Comparison of ENCODE assay signal across 9 cellular contexts in genomic region chr9:35078066-35078465, GRCh38. TPM values are rescaled to one million over a fixed set of nuclear protein-coding genes. Genes with fewer than 3 reads are reported as not detected.
DNase-seq lines count a peak whose midpoint lies in the region; ATAC-seq and TF ChIP-seq lines count a peak whose summit lies in the region.
"Had no signal": no experiment of that assay in that cellular context is flagged by ENCODE, and none has a peak within 500 bp of the region (broad histone marks: within the 10 kb centered on the region; RNA-seq: fewer than 3 reads in every experiment).

No MANE protein-coding gene starts in this region.

- H3K4me1 Mint-ChIP-seq in activated naive CD8-positive, alpha-beta T cell treated with anti-CD3 and anti-CD28 coated beads, Interleukin-2, amount 10 ng/mL, durations not matched to agents 7 days and 5 days: peaks cover 22% of the 10 kb centered on the region
- H3K4me1 Mint-ChIP-seq in naive B cell (peaks cover 19 to 31% (median 30%) of the 10 kb centered on the region in 3 donors), CD14-positive monocyte (peaks cover 25% of the 10 kb centered on the region)

- peak overlapping the region; percentile 98 for H3K4me3 Mint-ChIP-seq in activated naive CD8-positive, alpha-beta T cell treated with anti-CD3 and anti-CD28 coated beads, Interleukin-2, amount 10 ng/mL, durations not matched to agents 7 days and 5 days
- peak overlapping the region in 7 of 8 donors; percentile 68 to 96 (median 95) for H3K4me3 Mint-ChIP-seq in naive B cell
- no peak overlapping the region for H3K4me3 Mint-ChIP-seq in CD14-positive monocyte

- peaks cover 23 to 44% (median 33%) of the 10 kb centered on the region in 10 experiments for H3K4me1 ChIP-seq in BLaER1 treated with 17β-estradiol and CSF1 and Interleukin-3, amounts not matched to agents 10 nM and 100 nM
- peaks cover 7% of the 10 kb centered on the region; the same call in 1 of the 2 replicates for H3K4me1 ChIP-seq in HUES6 (ENCODE audit: control insufficient read depth, insufficient read depth, low read length)

- no peaks in the 10 kb centered on the region for H3K27me3 Mint-ChIP-seq in activated naive CD8-positive, alpha-beta T cell treated with anti-CD3 and anti-CD28 coated beads, Interleukin-2, amount 10 ng/mL, durations not matched to agents 7 days and 5 days
- no peaks in the 10 kb centered on the region for H3K27me3 Mint-ChIP-seq in naive B cell
- peaks cover 0 to 1% (median 0%) of the 10 kb centered on the region in 3 donors for H3K27me3 Mint-ChIP-seq in CD14-positive monocyte (ENCODE audit: low read depth in 3 of 3)

- H3K9me3 Mint-ChIP-seq in activated naive CD8-positive, alpha-beta T cell treated with anti-CD3 and anti-CD28 coated beads, Interleukin-2, amount 10 ng/mL, durations not matched to agents 7 days and 5 days: no peaks in the 10 kb centered on the region
- H3K9me3 Mint-ChIP-seq in naive B cell (no peaks in the 10 kb centered on the region), CD14-positive monocyte (no peaks in the 10 kb centered on the region)

- peak overlapping the region in 9 of 10 experiments; percentile 72 to 88 (median 79); a peak in 17 of 20 replicates for H3K4me3 ChIP-seq in BLaER1 treated with 17β-estradiol and CSF1 and Interleukin-3, amounts not matched to agents 10 nM and 100 nM
- peak overlapping the region; percentile 91 for H3K4me3 ChIP-seq in HUES6 (ENCODE audit: low read depth, low read length)

- peak overlapping the region; percentile 77 to 94 (median 89); a peak in 21 of 22 replicates for H3K9ac ChIP-seq in BLaER1 treated with 17β-estradiol and CSF1 and Interleukin-3, amounts not matched to agents 10 nM and 100 nM
- peak overlapping the region; percentile 88 for H3K9ac ChIP-seq in HUES6 (ENCODE audit: low read length)

- H3K4me2 ChIP-seq in BLaER1 treated with 17β-estradiol and CSF1 and Interleukin-3, amounts not matched to agents 10 nM and 100 nM: peak overlapping the region; percentile 85 to 100 (median 98)

- POLR2A ChIA-PET in activated naive CD8-positive, alpha-beta T cell treated with anti-CD3 and anti-CD28 coated beads, Interleukin-2, amount 10 ng/mL, durations not matched to agents 7 days and 5 days (lab: Charles Lee): interaction anchor here (4.3 to 5.7 kb wide), 2 partner anchors 16 to 25 kb away, joined by 34 to 64 read pairs; partner anchors contain the start of genes PIGO and STOML2

- H3K9me3 ChIP-seq in BLaER1 treated with 17β-estradiol and CSF1 and Interleukin-3, amounts not matched to agents 10 nM and 100 nM (replicated peaks in 1 of 11): no peaks in the 10 kb centered on the region
- H3K9me3 ChIP-seq in HUES6 (ENCODE audit: control insufficient read depth, insufficient read depth, low read depth, low read length): no peaks in the 10 kb centered on the region

- peaks cover 0 to 19% (median 0%) of the 10 kb centered on the region in 11 experiments; a peak in 5 of 22 replicates for H4K20me1 ChIP-seq in BLaER1 treated with 17β-estradiol and CSF1 and Interleukin-3, amounts not matched to agents 10 nM and 100 nM

- peak overlapping the region; percentile 99 for H3K27ac Mint-ChIP-seq in activated naive CD8-positive, alpha-beta T cell treated with anti-CD3 and anti-CD28 coated beads, Interleukin-2, amount 10 ng/mL, durations not matched to agents 7 days and 5 days
- H3K27ac Mint-ChIP-seq in naive B cell (peak overlapping the region in 1 of 6 donors; percentile 67), CD14-positive monocyte (peak overlapping the region in 1 of 7 donors; percentile 38)

- no peak for TF ChIP-seq CTCF in CD14-positive monocyte (IDR thresholded peaks at IDR 0.05)

- DNase-seq in activated naive CD8-positive, alpha-beta T cell treated with anti-CD3 and anti-CD28 coated beads, Interleukin-2, amount 10 ng/mL, durations not matched to agents 7 days and 5 days: no peak
- DNase-seq in naive B cell: no peak
- DNase-seq in effector CD4-positive, alpha-beta T cell: no peak
- DNase-seq in KG1 (lab: John Stamatoyannopoulos, UW): no peak
- no peak for DNase-seq in CD14-positive monocyte (ENCODE audit: low spot score)
- DNase-seq: small intestine had no signal

- intact Hi-C loops in CD14-positive monocyte (cut with micrococcal nuclease): loop anchor here in 1 of 2 donors (10.0 kb wide), 1 partner anchor 93 kb away; the partner anchor contains the start of gene DNAJB5

- peaks cover 20% of the 10 kb centered on the region for H3K36me3 Mint-ChIP-seq in activated naive CD8-positive, alpha-beta T cell treated with anti-CD3 and anti-CD28 coated beads, Interleukin-2, amount 10 ng/mL, durations not matched to agents 7 days and 5 days
- H3K36me3 Mint-ChIP-seq in naive B cell: no peaks in the 10 kb centered on the region
- peaks cover 4 to 13% of the 10 kb centered on the region in 2 donors for H3K36me3 Mint-ChIP-seq in CD14-positive monocyte

- peak overlapping the region in 6 of 11 experiments; percentile 70 to 93 (median 90); a peak in 6 of 22 replicates for H3K27ac ChIP-seq in BLaER1 treated with 17β-estradiol and CSF1 and Interleukin-3, amounts not matched to agents 10 nM and 100 nM
- no peak overlapping the region for H3K27ac ChIP-seq in HUES6 (ENCODE audit: low read depth, low read length)

- H3K27me3 ChIP-seq in BLaER1 treated with 17β-estradiol and CSF1 and Interleukin-3, amounts not matched to agents 10 nM and 100 nM: no peaks in the 10 kb centered on the region
- H3K27me3 ChIP-seq in HUES6 (ENCODE audit: control insufficient read depth, insufficient read depth, low read length): no peaks in the 10 kb centered on the region

- ATAC-seq in activated naive CD8-positive, alpha-beta T cell treated with anti-CD3 and anti-CD28 coated beads, Interleukin-2, amount 10 ng/mL, durations not matched to agents 7 days and 5 days (ENCODE audit: low read depth): no peak
- ATAC-seq in naive B cell (ENCODE audit: low read depth in 2 of 2) (no peak), HG03520 (IDR thresholded peaks at IDR 0.05; ENCODE audit: unreplicated experiment) (no peak)

- peaks cover 26 to 48% (median 42%) of the 10 kb centered on the region in 11 experiments; a peak in 21 of 22 replicates for H3K36me3 ChIP-seq in BLaER1 treated with 17β-estradiol and CSF1 and Interleukin-3, amounts not matched to agents 10 nM and 100 nM
- H3K36me3 ChIP-seq in HUES6 (ENCODE audit: control insufficient read depth, insufficient read depth, low read length): peaks cover 51% of the 10 kb centered on the region

RNA-seq across cellular contexts. Expression of gene FANCG, which starts 1.7 kb away (rescaled TPM):
- total RNA-seq in activated naive CD8-positive, alpha-beta T cell treated with anti-CD3 and anti-CD28 coated beads, Interleukin-2, amount 10 ng/mL, durations not matched to agents 7 days and 5 days: 100 to 1,000 TPM; 103 to 109 TPM
- polyA plus RNA-seq in naive B cell (ENCODE audit: low read depth in 6 of 6): 10 to 100 TPM in 3 of 6 donors, 1 to 10 TPM in 3; 1.8 to 12.1 (median 10.5) TPM
- polyA plus RNA-seq in CD14-positive monocyte: 1 to 10 TPM; 2.0 to 2.5 TPM

RNA-seq across cellular contexts. Expression of gene VCP, which starts 5.6 kb away (rescaled TPM):
- 100 to 1,000 TPM; 183 to 189 TPM for total RNA-seq in activated naive CD8-positive, alpha-beta T cell treated with anti-CD3 and anti-CD28 coated beads, Interleukin-2, amount 10 ng/mL, durations not matched to agents 7 days and 5 days
- polyA plus RNA-seq in naive B cell (ENCODE audit: low read depth in 6 of 6) (100 to 1,000 TPM; 111 to 159 (median 135) TPM), CD14-positive monocyte (100 to 1,000 TPM; 130 to 180 TPM)

RNA-seq across cellular contexts. Expression of gene PIGO, which starts 18.3 kb away (rescaled TPM):
- total RNA-seq in activated naive CD8-positive, alpha-beta T cell treated with anti-CD3 and anti-CD28 coated beads, Interleukin-2, amount 10 ng/mL, durations not matched to agents 7 days and 5 days: 10 to 100 TPM; 30.8 to 31.4 TPM
- polyA plus RNA-seq in naive B cell (ENCODE audit: low read depth in 6 of 6) (10 to 100 TPM; 24.8 to 31.4 (median 26.9) TPM), CD14-positive monocyte (10 to 100 TPM; 15.7 to 19.1 TPM)

RNA-seq across cellular contexts. Expression of gene STOML2, which starts 24.9 kb away (rescaled TPM):
- 10 to 100 TPM; 90.3 to 91.9 TPM for total RNA-seq in activated naive CD8-positive, alpha-beta T cell treated with anti-CD3 and anti-CD28 coated beads, Interleukin-2, amount 10 ng/mL, durations not matched to agents 7 days and 5 days
- polyA plus RNA-seq in naive B cell (ENCODE audit: low read depth in 6 of 6) (100 to 1,000 TPM in 3 of 6 donors, 10 to 100 TPM in 3; 82.9 to 215 (median 95.8) TPM), CD14-positive monocyte (10 to 100 TPM; 50.3 to 62.0 TPM)

RNA-seq across cellular contexts. Expression of gene ATOSB, which starts 37.6 kb away (rescaled TPM):
- total RNA-seq in activated naive CD8-positive, alpha-beta T cell treated with anti-CD3 and anti-CD28 coated beads, Interleukin-2, amount 10 ng/mL, durations not matched to agents 7 days and 5 days: 10 to 100 TPM; 12.0 to 16.6 TPM
- polyA plus RNA-seq in naive B cell (ENCODE audit: low read depth in 6 of 6) (1 to 10 TPM in 3 of 6 donors, under 1 TPM in 3; 0.10 to 1.6 (median 0.99) TPM), CD14-positive monocyte (10 to 100 TPM; 18.5 to 23.7 TPM)

Comparison
In these comparisons a context has a peak if more than half of its experiments do, and no peak if none do; other contexts are left out.
1. H3K4me3 Mint-ChIP-seq: peak in activated naive CD8-positive, alpha-beta T cell treated with anti-CD3 and anti-CD28 coated beads, Interleukin-2, amount 10 ng/mL, durations not matched to agents 7 days and 5 days (single experiment) and naive B cell (7 of 8); none in CD14-positive monocyte (0 of 2).